ENCODE assay signal across 1 cellular context in the genomic region with DNA sequence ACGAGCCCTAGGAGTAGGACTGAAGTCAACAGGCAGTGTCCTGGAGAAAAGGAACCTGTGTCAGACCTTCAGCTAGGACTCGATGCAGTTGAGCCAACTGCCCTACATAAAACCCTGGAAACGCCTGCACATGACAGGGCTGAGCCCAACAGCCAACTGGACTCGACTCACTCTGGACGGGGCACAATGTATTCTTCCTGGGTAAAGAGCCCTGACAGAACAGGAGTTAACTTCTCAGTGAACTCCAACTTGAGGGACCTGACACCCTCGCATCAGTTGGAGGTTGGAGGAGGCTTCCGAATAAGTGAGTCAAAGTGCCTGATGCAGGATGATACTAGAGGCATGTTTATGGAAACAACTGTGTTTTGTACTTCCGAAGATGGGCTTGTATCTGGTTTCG.
TF ChIP-seq lines count a peak whose summit lies in the region.

No MANE protein-coding gene starts in this region.

TF ChIP-seq in K562, 482 proteins besides CTCF, POLR2A, EP300 and RAD21 (continued from another document):
- TF ChIP-seq, protein P1, sequence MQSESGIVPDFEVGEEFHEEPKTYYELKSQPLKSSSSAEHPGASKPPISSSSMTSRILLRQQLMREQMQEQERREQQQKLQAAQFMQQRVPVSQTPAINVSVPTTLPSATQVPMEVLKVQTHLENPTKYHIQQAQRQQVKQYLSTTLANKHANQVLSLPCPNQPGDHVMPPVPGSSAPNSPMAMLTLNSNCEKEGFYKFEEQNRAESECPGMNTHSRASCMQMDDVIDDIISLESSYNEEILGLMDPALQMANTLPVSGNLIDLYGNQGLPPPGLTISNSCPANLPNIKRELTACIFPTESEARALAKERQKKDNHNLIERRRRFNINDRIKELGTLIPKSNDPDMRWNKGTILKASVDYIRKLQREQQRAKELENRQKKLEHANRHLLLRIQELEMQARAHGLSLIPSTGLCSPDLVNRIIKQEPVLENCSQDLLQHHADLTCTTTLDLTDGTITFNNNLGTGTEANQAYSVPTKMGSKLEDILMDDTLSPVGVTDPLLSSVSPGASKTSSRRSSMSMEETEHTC (IDR thresholded peaks at IDR 0.05): no peak
- TF ChIP-seq THRB (CRISPR knock-in tag; conservative IDR thresholded peaks at IDR 0.05) (no peak), TCF7L2 (IDR thresholded peaks at IDR 0.05; ENCODE audit: low read depth, low read length) (no peak), HNRNPLL (IDR thresholded peaks at IDR 0.05; ENCODE audit: low read depth, low read length, poor library complexity, severe bottlenecking) (no peak), BRCA1 (IDR thresholded peaks at IDR 0.05) (no peak), BRCA1 (CRISPR knock-in tag; IDR thresholded peaks at IDR 0.05) (0 out of 2 replicates have a peak, but pooled peaks have one; percentile 49), ZNF77 (CRISPR knock-in tag; IDR thresholded peaks at IDR 0.05) (no peak), POLR2B (IDR thresholded peaks at IDR 0.05; ENCODE audit: low read depth, partially characterized antibody) (peak; percentile 38), POLR2AphosphoS2 (IDR thresholded peaks at IDR 0.05; ENCODE audit: low read length) (peak; percentile 56; the same call in 1 of the 2 replicates), PCBP2 (IDR thresholded peaks at IDR 0.05; ENCODE audit: low read depth, low read length, poor library complexity, severe bottlenecking) (no peak), ZNF507 (tag; conservative IDR thresholded peaks at IDR 0.05) (no peak), MEF2A (IDR thresholded peaks at IDR 0.05; ENCODE audit: control insufficient read depth, low read depth, low read length) (no peak), PHB (CRISPR knock-in tag; IDR thresholded peaks at IDR 0.05) (no peak), MNT (conservative IDR thresholded peaks at IDR 0.05) (no peak), DMBX1 (CRISPR knock-in tag; IDR thresholded peaks at IDR 0.05; ENCODE audit: borderline replicate concordance) (no peak), ERF (CRISPR knock-in tag; IDR thresholded peaks at IDR 0.05) (0 out of 2 replicates have a peak, but pooled peaks have one; percentile 45)
- TF ChIP-seq, protein P2, sequence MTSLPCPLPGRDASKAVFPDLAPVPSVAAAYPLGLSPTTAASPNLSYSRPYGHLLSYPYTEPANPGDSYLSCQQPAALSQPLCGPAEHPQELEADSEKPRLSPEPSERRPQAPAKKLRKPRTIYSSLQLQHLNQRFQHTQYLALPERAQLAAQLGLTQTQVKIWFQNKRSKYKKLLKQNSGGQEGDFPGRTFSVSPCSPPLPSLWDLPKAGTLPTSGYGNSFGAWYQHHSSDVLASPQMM (CRISPR knock-in tag; IDR thresholded peaks at IDR 0.05): no peak
- TF ChIP-seq, protein P3, sequence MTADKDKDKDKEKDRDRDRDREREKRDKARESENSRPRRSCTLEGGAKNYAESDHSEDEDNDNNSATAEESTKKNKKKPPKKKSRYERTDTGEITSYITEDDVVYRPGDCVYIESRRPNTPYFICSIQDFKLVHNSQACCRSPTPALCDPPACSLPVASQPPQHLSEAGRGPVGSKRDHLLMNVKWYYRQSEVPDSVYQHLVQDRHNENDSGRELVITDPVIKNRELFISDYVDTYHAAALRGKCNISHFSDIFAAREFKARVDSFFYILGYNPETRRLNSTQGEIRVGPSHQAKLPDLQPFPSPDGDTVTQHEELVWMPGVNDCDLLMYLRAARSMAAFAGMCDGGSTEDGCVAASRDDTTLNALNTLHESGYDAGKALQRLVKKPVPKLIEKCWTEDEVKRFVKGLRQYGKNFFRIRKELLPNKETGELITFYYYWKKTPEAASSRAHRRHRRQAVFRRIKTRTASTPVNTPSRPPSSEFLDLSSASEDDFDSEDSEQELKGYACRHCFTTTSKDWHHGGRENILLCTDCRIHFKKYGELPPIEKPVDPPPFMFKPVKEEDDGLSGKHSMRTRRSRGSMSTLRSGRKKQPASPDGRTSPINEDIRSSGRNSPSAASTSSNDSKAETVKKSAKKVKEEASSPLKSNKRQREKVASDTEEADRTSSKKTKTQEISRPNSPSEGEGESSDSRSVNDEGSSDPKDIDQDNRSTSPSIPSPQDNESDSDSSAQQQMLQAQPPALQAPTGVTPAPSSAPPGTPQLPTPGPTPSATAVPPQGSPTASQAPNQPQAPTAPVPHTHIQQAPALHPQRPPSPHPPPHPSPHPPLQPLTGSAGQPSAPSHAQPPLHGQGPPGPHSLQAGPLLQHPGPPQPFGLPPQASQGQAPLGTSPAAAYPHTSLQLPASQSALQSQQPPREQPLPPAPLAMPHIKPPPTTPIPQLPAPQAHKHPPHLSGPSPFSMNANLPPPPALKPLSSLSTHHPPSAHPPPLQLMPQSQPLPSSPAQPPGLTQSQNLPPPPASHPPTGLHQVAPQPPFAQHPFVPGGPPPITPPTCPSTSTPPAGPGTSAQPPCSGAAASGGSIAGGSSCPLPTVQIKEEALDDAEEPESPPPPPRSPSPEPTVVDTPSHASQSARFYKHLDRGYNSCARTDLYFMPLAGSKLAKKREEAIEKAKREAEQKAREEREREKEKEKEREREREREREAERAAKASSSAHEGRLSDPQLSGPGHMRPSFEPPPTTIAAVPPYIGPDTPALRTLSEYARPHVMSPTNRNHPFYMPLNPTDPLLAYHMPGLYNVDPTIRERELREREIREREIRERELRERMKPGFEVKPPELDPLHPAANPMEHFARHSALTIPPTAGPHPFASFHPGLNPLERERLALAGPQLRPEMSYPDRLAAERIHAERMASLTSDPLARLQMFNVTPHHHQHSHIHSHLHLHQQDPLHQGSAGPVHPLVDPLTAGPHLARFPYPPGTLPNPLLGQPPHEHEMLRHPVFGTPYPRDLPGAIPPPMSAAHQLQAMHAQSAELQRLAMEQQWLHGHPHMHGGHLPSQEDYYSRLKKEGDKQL (CRISPR knock-in tag; IDR thresholded peaks at IDR 0.05; ENCODE audit: borderline replicate concordance): no peak
- TF ChIP-seq, protein P4, sequence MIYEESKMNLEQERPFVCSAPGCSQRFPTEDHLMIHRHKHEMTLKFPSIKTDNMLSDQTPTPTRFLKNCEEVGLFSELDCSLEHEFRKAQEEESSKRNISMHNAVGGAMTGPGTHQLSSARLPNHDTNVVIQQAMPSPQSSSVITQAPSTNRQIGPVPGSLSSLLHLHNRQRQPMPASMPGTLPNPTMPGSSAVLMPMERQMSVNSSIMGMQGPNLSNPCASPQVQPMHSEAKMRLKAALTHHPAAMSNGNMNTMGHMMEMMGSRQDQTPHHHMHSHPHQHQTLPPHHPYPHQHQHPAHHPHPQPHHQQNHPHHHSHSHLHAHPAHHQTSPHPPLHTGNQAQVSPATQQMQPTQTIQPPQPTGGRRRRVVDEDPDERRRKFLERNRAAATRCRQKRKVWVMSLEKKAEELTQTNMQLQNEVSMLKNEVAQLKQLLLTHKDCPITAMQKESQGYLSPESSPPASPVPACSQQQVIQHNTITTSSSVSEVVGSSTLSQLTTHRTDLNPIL (CRISPR knock-in tag; IDR thresholded peaks at IDR 0.05): no peak
